In genomic region chr1:38724160-38725131, GRCh38 we compare ENCODE assay signal across 2 cellular contexts.
TF ChIP-seq lines count a peak whose summit lies in the region.

No MANE protein-coding gene starts in this region.

TF ChIP-seq in endothelial cell of umbilical vein, 7 proteins besides CTCF, POLR2A, EP300 and RAD21:
- no peak for TF ChIP-seq POLR2AphosphoS5 (IDR thresholded peaks at IDR 0.05; ENCODE audit: insufficient read depth, low read depth, low read length)
- TF ChIP-seq JUN (IDR thresholded peaks at IDR 0.05; ENCODE audit: borderline replicate concordance, insufficient read depth, insufficient read length, low read depth): no peak
- TF ChIP-seq FOS (IDR thresholded peaks at IDR 0.05; ENCODE audit: borderline replicate concordance, insufficient read depth, low read length): no peak
- TF ChIP-seq MAX (IDR thresholded peaks at IDR 0.05; ENCODE audit: insufficient read depth, insufficient read length): no peak
- TF ChIP-seq MYC (IDR thresholded peaks at IDR 0.05; ENCODE audit: low read depth, low read length): no peak
- TF ChIP-seq GATA2 (IDR thresholded peaks at IDR 0.05; ENCODE audit: insufficient read depth, insufficient read length, low read depth, low read length): no peak
- no peak for TF ChIP-seq EZH2 (IDR thresholded peaks at IDR 0.05; ENCODE audit: borderline replicate concordance, low read depth, low read length, severe bottlenecking)

TF ChIP-seq in WTC11, 78 proteins besides CTCF, POLR2A, EP300 and RAD21:
- TF ChIP-seq GTF2I (CRISPR knock-in tag; conservative IDR thresholded peaks at IDR 0.05): no peak
- TF ChIP-seq ZNF416 (CRISPR knock-in tag; IDR thresholded peaks at IDR 0.05): no peak
- no peak for TF ChIP-seq CDX4 (CRISPR knock-in tag; IDR thresholded peaks at IDR 0.05; ENCODE audit: borderline replicate concordance)
